ENCODE assay signal across 26 cellular contexts in the genomic region with DNA sequence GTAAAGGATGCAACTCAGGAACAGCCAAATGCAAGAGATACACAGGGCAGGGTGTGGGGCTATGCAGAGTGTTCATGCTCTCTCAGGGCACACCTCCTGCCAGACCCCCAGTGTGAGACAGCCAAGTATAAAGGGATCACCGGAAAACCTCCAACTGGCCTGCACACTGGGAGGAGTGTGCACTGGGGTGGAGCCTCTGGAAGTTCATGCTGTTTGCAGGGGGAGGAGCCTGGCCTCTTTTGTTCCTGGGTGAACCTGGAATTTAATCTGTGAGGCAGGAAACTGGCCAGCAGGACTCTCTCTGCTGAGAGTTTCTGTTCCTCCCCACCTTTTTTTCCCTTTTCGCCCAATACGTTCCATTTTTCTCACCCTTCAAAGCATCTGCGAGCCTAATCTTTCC.
DNase-seq lines count a peak whose midpoint lies in the region; TF ChIP-seq lines count a peak whose summit lies in the region.
"Had no signal": no experiment of that assay in that cellular context is flagged by ENCODE, and none has a peak within 500 bp of the region (broad histone marks: within the 10 kb centered on the region; RNA-seq: fewer than 3 reads in every experiment).

No MANE protein-coding gene starts in this region.

- DNase-seq in COLO668 (lab: John Stamatoyannopoulos, UW; ENCODE audit: unreplicated experiment) (peak; percentile 19), HAP-1 (ENCODE audit: low spot score in 2 of 2) (peak; percentile 9 to 61), NCI-H774 (lab: John Stamatoyannopoulos, UW) (peak; percentile 10), iPS-NIHi11 (ENCODE audit: low spot score) (peak; percentile 32), globus pallidus (ENCODE audit: low spot score) (no peak), BE2C (no peak), tibial nerve (ENCODE audit: low spot score in 2 of 2) (no peak), DMS53 treated with DMSO at 0.1 percent for 48 hours (lab: John Stamatoyannopoulos, UW; ENCODE audit: unreplicated experiment) (no peak)
- DNase-seq: ACHN; activated B cell treated with CpG ODN at 0.5 μM for 24 hours; activated CD4-positive, alpha-beta T cell treated with anti-CD3 and anti-CD28 coated beads, Interleukin-2, amount 50 U/mL, for 1 hour; activated CD8-positive, alpha-beta memory T cell treated with anti-CD3 and anti-CD28 coated beads, Interleukin-2, amount 10 ng/mL, durations not matched to agents 7 days and 5 days; activated naive CD8-positive, alpha-beta T cell treated with anti-CD3 and anti-CD28 coated beads, Interleukin-2, amount 50 U/mL, for 24 hours; activated T-cell treated with anti-CD3 and anti-CD28 coated beads, Interleukin-2, amount 50 U/mL, for 48 hours; DMS53; dorsolateral prefrontal cortex; glutamatergic neuron; HFFc6; NCI-H187; PC-9; right lobe of liver; Right ventricle myocardium superior; stimulated activated CD4-positive, alpha-beta T cell treated with anti-CD3 and anti-CD28 coated beads, Interleukin-12 subunit alpha, Interleukin-12 subunit beta, amount 100 ng/mL, for 4 hours; stimulated activated CD4-positive, alpha-beta T cell treated with anti-CD3 and anti-CD28 coated beads, Interleukin-4, amount 100 ng/mL, for 1 hour; upper lobe of left lung had no signal

- H3K27ac ChIP-seq in tibial nerve: no peak overlapping the region
- H3K27ac ChIP-seq: dorsolateral prefrontal cortex, HL-60, PC-9, right lobe of liver, upper lobe of left lung had no signal

- H3K4me3 ChIP-seq in HAP-1 (no peak overlapping the region), BE2C (ENCODE audit: low read depth, low read length) (no peak overlapping the region), tibial nerve (no peak overlapping the region)
- H3K4me3 ChIP-seq: dorsolateral prefrontal cortex, PC-9, right lobe of liver, upper lobe of left lung had no signal

- TF ChIP-seq POLR2A in tibial nerve (IDR thresholded peaks at IDR 0.05): no peak

- TF ChIP-seq CTCF in BE2C (IDR thresholded peaks at IDR 0.05; ENCODE audit: low read depth, low read length) (no peak), tibial nerve (IDR thresholded peaks at IDR 0.05) (no peak)

- in situ Hi-C loops in HAP-1 (cut with MboI; ENCODE audit: low sequenced_read_pairs): no loop called here

- H3K27me3 ChIP-seq in HAP-1 (ENCODE audit: low read depth) (no peaks in the 10 kb centered on the region; the same call in 1 of the 2 replicates), BE2C (no peaks in the 10 kb centered on the region), tibial nerve (no peaks in the 10 kb centered on the region)
- H3K27me3 ChIP-seq: dorsolateral prefrontal cortex, right lobe of liver, upper lobe of left lung had no signal

- H3K9me3 ChIP-seq in HAP-1 (no peaks in the 10 kb centered on the region; the same call in 1 of the 2 replicates), BE2C (no peaks in the 10 kb centered on the region), tibial nerve (no peaks in the 10 kb centered on the region)
- H3K9me3 ChIP-seq: right lobe of liver, upper lobe of left lung had no signal

- H3K4me1 ChIP-seq in HAP-1 (no peaks in the 10 kb centered on the region), BE2C (no peaks in the 10 kb centered on the region), tibial nerve (no peaks in the 10 kb centered on the region)
- H3K4me1 ChIP-seq: right lobe of liver, upper lobe of left lung had no signal

- H3K36me3 ChIP-seq in HAP-1 (replicated peaks) (no peaks in the 10 kb centered on the region), BE2C (no peaks in the 10 kb centered on the region), tibial nerve (no peaks in the 10 kb centered on the region)
- H3K36me3 ChIP-seq: right lobe of liver, upper lobe of left lung had no signal

- 84 to 91% methylated on average over 4 of the region's 4 CpGs for WGBS in tibial nerve, 2 donors

- TF ChIP-seq EP300 in tibial nerve (IDR thresholded peaks at IDR 0.05): no peak

Comparison
In these comparisons a context has a peak if more than half of its experiments do, and no peak if none do; other contexts are left out.
1. DNase-seq: peak in COLO668 (single experiment), HAP-1 (2 of 2), NCI-H774 (single experiment) and iPS-NIHi11 (single experiment); none in globus pallidus (single experiment), BE2C (single experiment), tibial nerve (0 of 2) and DMS53 treated with DMSO at 0.1 percent for 48 hours (single experiment).